ENCODE assay signal across 8 cellular contexts in genomic region chr12:55715169-55715764, GRCh38. TPM values are rescaled to one million over a fixed set of nuclear protein-coding genes. Genes with fewer than 3 reads are reported as not detected.
DNase-seq lines count a peak whose midpoint lies in the region; ATAC-seq and TF ChIP-seq lines count a peak whose summit lies in the region.

No MANE protein-coding gene starts in this region.

- peak overlapping the region; percentile 64 to 79 for H3K4me3 ChIP-seq in ascending aorta
- peak overlapping the region; percentile 71 to 92 (median 84) for H3K4me3 ChIP-seq in liver (ENCODE audit: low read depth in 1 of 3, low read length in 3 of 3)
- peak overlapping the region in 3 of 4 donors; percentile 69 to 93 (median 72) for H3K4me3 ChIP-seq in transverse colon

- H3K4me1 Mint-ChIP-seq in activated T-cell treated with anti-CD3 and anti-CD28 coated beads, Interleukin-2, amount 50 U/mL, for 72 hours (ENCODE audit: low read depth): peaks cover 36% of the 10 kb centered on the region

- H3K27ac Mint-ChIP-seq in activated T-cell treated with anti-CD3 and anti-CD28 coated beads, Interleukin-2, amount 50 U/mL, for 72 hours: peak overlapping the region; percentile 99

- TF ChIP-seq EP300 in transverse colon (IDR thresholded peaks at IDR 0.05; ENCODE audit: low read depth): peak; percentile 25

- ATAC-seq in activated T-cell treated with anti-CD3 and anti-CD28 coated beads, Interleukin-2, amount 50 U/mL, for 72 hours (replicated peaks in 1 of 2): no peak

- intact Hi-C loops in ascending aorta (cut with DNase I): no loop called here
- intact Hi-C loops in transverse colon (cut with DNase I; ENCODE audit: low total_unique reads): no loop called here
- intact Hi-C loops in posterior vena cava (cut with DNase I): no loop called here

- TF ChIP-seq POLR2A in transverse colon (IDR thresholded peaks at IDR 0.05): no peak

- H3K27me3 Mint-ChIP-seq in activated T-cell treated with anti-CD3 and anti-CD28 coated beads, Interleukin-2, amount 50 U/mL, for 72 hours (ENCODE audit: low read depth): no peaks in the 10 kb centered on the region

- TF ChIP-seq CTCF in ascending aorta (IDR thresholded peaks at IDR 0.05) (no peak), liver (IDR thresholded peaks at IDR 0.05; ENCODE audit: low read depth, low read length, missing input control) (no peak), transverse colon (IDR thresholded peaks at IDR 0.05) (no peak)

- H3K36me3 ChIP-seq in ascending aorta: no peaks in the 10 kb centered on the region
- no peaks in the 10 kb centered on the region for H3K36me3 ChIP-seq in liver (ENCODE audit: control insufficient read depth in 4 of 4, insufficient read depth in 3 of 4, low read depth in 1 of 4, low read length in 3 of 4)
- no peaks in the 10 kb centered on the region for H3K36me3 ChIP-seq in transverse colon

- H3K9me3 ChIP-seq in ascending aorta: no peaks in the 10 kb centered on the region
- no peaks in the 10 kb centered on the region for H3K9me3 ChIP-seq in liver (ENCODE audit: control insufficient read depth in 4 of 4, low read length in 3 of 4)
- H3K9me3 ChIP-seq in transverse colon: no peaks in the 10 kb centered on the region

- H3K4me1 ChIP-seq in ascending aorta (peaks cover 35 to 77% of the 10 kb centered on the region in 2 donors), liver (ENCODE audit: control insufficient read depth in 4 of 4, insufficient read depth in 4 of 4, low read length in 3 of 4) (peaks cover 26 to 50% (median 43%) of the 10 kb centered on the region in 4 donors), transverse colon (peaks cover 34 to 49% (median 40%) of the 10 kb centered on the region in 4 donors)

- no peak for DNase-seq in activated T-cell treated with anti-CD3 and anti-CD28 coated beads, Interleukin-2, amount 50 U/mL, for 72 hours
- no peak for DNase-seq in activated T-cell treated with anti-CD3 and anti-CD28 coated beads for 4 hours
- DNase-seq in ascending aorta (ENCODE audit: low spot score in 2 of 2): no peak
- no peak for DNase-seq in transverse colon
- DNase-seq in hippocampal formation (lab: John Stamatoyannopoulos, UW): no peak
- no peak for DNase-seq in posterior vena cava (ENCODE audit: low spot score)
- no peak for DNase-seq in COR-L47 (lab: John Stamatoyannopoulos, UW)

- H3K4me3 Mint-ChIP-seq in activated T-cell treated with anti-CD3 and anti-CD28 coated beads, Interleukin-2, amount 50 U/mL, for 72 hours: peak overlapping the region; percentile 98

- H3K27ac ChIP-seq in ascending aorta (peak overlapping the region; percentile 86 to 88), liver (ENCODE audit: low read depth in 1 of 2, low read length in 2 of 2) (peak overlapping the region; percentile 91 to 93), transverse colon (peak overlapping the region; percentile 97 to 99 (median 99))

- H3K9ac ChIP-seq in liver (ENCODE audit: low read depth in 1 of 2, low read length in 2 of 2): peak overlapping the region; percentile 0 to 79

- TF ChIP-seq RAD21 in liver (IDR thresholded peaks at IDR 0.05): no peak

- H3K36me3 Mint-ChIP-seq in activated T-cell treated with anti-CD3 and anti-CD28 coated beads, Interleukin-2, amount 50 U/mL, for 72 hours (ENCODE audit: insufficient read depth in 2 of 2): no peaks in the 10 kb centered on the region

- 74% methylated on average over 7 of the region's 7 CpGs for WGBS in liver
- 57 to 58% methylated on average over 3 to 7 of the region's 7 CpGs for WGBS in transverse colon (ENCODE audit: low coverage in 1 of 2), 2 donors

- no peaks in the 10 kb centered on the region for H3K27me3 ChIP-seq in ascending aorta
- no peaks in the 10 kb centered on the region for H3K27me3 ChIP-seq in liver (ENCODE audit: control insufficient read depth in 4 of 4, insufficient read depth in 4 of 4, low read length in 3 of 4)
- H3K27me3 ChIP-seq in transverse colon: no peaks in the 10 kb centered on the region

- H3K9me3 Mint-ChIP-seq in activated T-cell treated with anti-CD3 and anti-CD28 coated beads, Interleukin-2, amount 50 U/mL, for 72 hours: no peaks in the 10 kb centered on the region

- in situ Hi-C loops in transverse colon (cut with MboI; ENCODE audit: low pct_ligation_motif_present in 1 of 4, low pct_unique_long_range_greater_than_20kb in 1 of 4, low sequenced_read_pairs in 3 of 4): no loop called here

TF ChIP-seq in liver, 16 proteins besides CTCF, POLR2A, EP300 and RAD21 (continues in another document):
- TF ChIP-seq HNF4A (conservative IDR thresholded peaks at IDR 0.05) (no peak), ZBTB33 (IDR thresholded peaks at IDR 0.05) (no peak), RXRA (IDR thresholded peaks at IDR 0.05) (no peak), NR2F2 (IDR thresholded peaks at IDR 0.05) (no peak), SP1 (IDR thresholded peaks at IDR 0.05) (no peak), EGR1 (IDR thresholded peaks at IDR 0.05; ENCODE audit: low read depth in 2 of 2) (no peak), GABPA (IDR thresholded peaks at IDR 0.05 in 1 of 2, conservative IDR thresholded peaks at IDR 0.05 in 1 of 2) (no peak), JUND (IDR thresholded peaks at IDR 0.05) (no peak), FOXA2 (IDR thresholded peaks at IDR 0.05) (no peak), TAF1 (conservative IDR thresholded peaks at IDR 0.05) (no peak), YY1 (IDR thresholded peaks at IDR 0.05) (no peak), HNF4G (IDR thresholded peaks at IDR 0.05) (no peak), ATF3 (IDR thresholded peaks at IDR 0.05) (no peak)

RNA-seq across cellular contexts. Expression of gene BLOC1S1, which starts 0.6 kb away (rescaled TPM):
- 100 to 1,000 TPM; 116 to 121 TPM for total RNA-seq in activated T-cell treated with anti-CD3 and anti-CD28 coated beads, Interleukin-2, amount 50 U/mL, for 72 hours
- total RNA-seq in ascending aorta: 57.2 TPM
- total RNA-seq in liver: 10 to 100 TPM; 43.7 to 79.6 TPM
- polyA plus RNA-seq in liver: 100 to 1,000 TPM; 150 TPM
- total RNA-seq in transverse colon: 100 to 1,000 TPM; 158 to 494 (median 381) TPM
- total RNA-seq in posterior vena cava: 100 to 1,000 TPM; 115 to 118 TPM

RNA-seq across cellular contexts. Expression of gene RDH5, which starts 4.9 kb away (rescaled TPM):
- total RNA-seq in activated T-cell treated with anti-CD3 and anti-CD28 coated beads, Interleukin-2, amount 50 U/mL, for 72 hours: 1 to 10 TPM; 7.3 to 9.3 TPM
- total RNA-seq in ascending aorta (3.6 TPM), liver (10 to 100 TPM in 1 of 2 donors, 1 to 10 TPM in 1; 9.2 to 21.8 TPM), transverse colon (10 to 100 TPM; 16.5 to 74.4 (median 58.3) TPM), posterior vena cava (10 to 100 TPM; 19.2 to 39.7 TPM)
- polyA plus RNA-seq in liver: 10 to 100 TPM; 36.6 to 61.7 TPM

RNA-seq across cellular contexts. Expression of gene ITGA7, which starts 7.6 kb away (rescaled TPM):
- 1 to 10 TPM; 6.6 to 8.9 TPM for total RNA-seq in activated T-cell treated with anti-CD3 and anti-CD28 coated beads, Interleukin-2, amount 50 U/mL, for 72 hours
- total RNA-seq in ascending aorta (246 TPM), liver (1 to 10 TPM in 1 of 2 donors, under 1 TPM in 1; 0.98 to 3.8 TPM), transverse colon (100 to 1,000 TPM in 1 of 4 donors, 10 to 100 TPM in 3; 14.4 to 125 (median 23.6) TPM), posterior vena cava (100 to 1,000 TPM; 497 to 570 TPM)
- 1 to 10 TPM; 2.8 to 4.9 TPM for polyA plus RNA-seq in liver

RNA-seq across cellular contexts. Expression of gene CD63, which starts 13.5 kb away (rescaled TPM):
- 100 to 1,000 TPM; 122 to 154 TPM for total RNA-seq in activated T-cell treated with anti-CD3 and anti-CD28 coated beads, Interleukin-2, amount 50 U/mL, for 72 hours
- total RNA-seq in ascending aorta (566 TPM), liver (100 to 1,000 TPM; 185 to 373 TPM), transverse colon (100 to 1,000 TPM; 427 to 723 (median 581) TPM), posterior vena cava (1,000 to 10,000 TPM; 1,385 to 1,570 TPM)
- 100 to 1,000 TPM; 328 to 348 TPM for polyA plus RNA-seq in liver

RNA-seq across cellular contexts. Expression of gene GDF11, which starts 27.7 kb away (rescaled TPM):
- total RNA-seq in activated T-cell treated with anti-CD3 and anti-CD28 coated beads, Interleukin-2, amount 50 U/mL, for 72 hours: 1 to 10 TPM; 3.4 to 4.8 TPM
- 1.6 TPM for total RNA-seq in ascending aorta
- total RNA-seq in liver: 1 to 10 TPM in 1 of 2 donors, under 1 TPM in 1; 0.84 to 5.0 TPM
- polyA plus RNA-seq in liver: under 1 TPM; 0.40 to 0.55 TPM
- total RNA-seq in transverse colon: 1 to 10 TPM in 1 of 4 donors, under 1 TPM in 3; 0.37 to 1.7 (median 0.60) TPM
- total RNA-seq in posterior vena cava: 10 to 100 TPM in 1 of 2 donors, 1 to 10 TPM in 1; 8.4 to 11.0 TPM
